Comparison of ENCODE assay signal across 8 cellular contexts in genomic region chr2:237500681-237501424, GRCh38. TPM values are rescaled to one million over a fixed set of nuclear protein-coding genes. Genes with fewer than 3 reads are reported as not detected.
DNase-seq lines count a peak whose midpoint lies in the region; FAIRE-seq and TF ChIP-seq lines count a peak whose summit lies in the region.

No MANE protein-coding gene starts in this region.

- H3K4ac ChIP-seq in trophoblast cell (ENCODE audit: low read depth, low read length), result peak overlapping the region; percentile 21

- H3K14ac ChIP-seq in trophoblast cell (ENCODE audit: low read length), result peak overlapping the region; percentile 36

- H3K9ac ChIP-seq in NT2/D1 (ENCODE audit: insufficient read length, low read depth) (no peak overlapping the region), trophoblast cell (ENCODE audit: low read length) (no peak overlapping the region)

- peak overlapping the region; percentile 37 for H3K18ac ChIP-seq in trophoblast cell (ENCODE audit: low read length)

- H2AK5ac ChIP-seq in trophoblast cell (ENCODE audit: low read length), result peak overlapping the region; percentile 38

- H2BK120ac ChIP-seq in trophoblast cell (ENCODE audit: insufficient read depth, low read length, poor library complexity), result peak overlapping the region; percentile 78

- H4K12ac ChIP-seq in trophoblast cell (ENCODE audit: low read depth, low read length), result no peak overlapping the region

- H2AFZ ChIP-seq in trophoblast cell (ENCODE audit: insufficient read depth, low read length, poor library complexity), result no peak overlapping the region

- no peaks in the 10 kb centered on the region for H3K79me2 ChIP-seq in trophoblast cell (ENCODE audit: control insufficient read depth, insufficient read depth, low read length, poor library complexity)

- H3K4me2 ChIP-seq in trophoblast cell (ENCODE audit: low read length), result no peak overlapping the region

- peak; percentile 79 for FAIRE-seq in G401.6 (lab: Jason Lieb, UNC)

- peak overlapping the region; percentile 64 for H4K8ac ChIP-seq in trophoblast cell (ENCODE audit: low read depth, low read length)

- H3K36me3 ChIP-seq in NT2/D1 (ENCODE audit: insufficient read depth, insufficient read length, low read length) (no peaks in the 10 kb centered on the region), trophoblast cell (ENCODE audit: control insufficient read depth in 1 of 2, insufficient read depth in 2 of 2, low read length in 2 of 2) (no peaks in the 10 kb centered on the region)

- peaks cover 4% of the 10 kb centered on the region for H3K79me1 ChIP-seq in trophoblast cell (ENCODE audit: low read length)

- no peaks in the 10 kb centered on the region for H3K9me3 ChIP-seq in NT2/D1 (ENCODE audit: insufficient read depth, low read length)
- H3K9me3 ChIP-seq in trophoblast cell (ENCODE audit: insufficient read depth, low read depth, low read length), result peaks cover 11% of the 10 kb centered on the region

- TF ChIP-seq POLR2A in erythroblast (IDR thresholded peaks at IDR 0.05; ENCODE audit: low read length), result no peak

- no peak overlapping the region for H3K4me3 ChIP-seq in NT2/D1 (ENCODE audit: insufficient read length, low read depth)
- H3K4me3 ChIP-seq in trophoblast cell (ENCODE audit: low read depth, low read length), result no peak overlapping the region

- peak; percentile 35 for DNase-seq in NT2/D1 (ENCODE audit: low read depth, low spot score)
- peak; percentile 46 for DNase-seq in epidermal melanocyte (ENCODE audit: insufficient read length, low spot score)
- peak; percentile 87 to 89 for DNase-seq in trophoblast cell
- no peak for DNase-seq in NCI-H2196 (lab: John Stamatoyannopoulos, UW; ENCODE audit: unreplicated experiment)
- no peak for DNase-seq in anterior cingulate cortex (lab: John Stamatoyannopoulos, UW)
- DNase-seq in erythroblast (lab: John Stamatoyannopoulos, UW), result no peak
- no peak for DNase-seq in NCI-H446 treated with DMSO at 0.1 percent for 48 hours (lab: John Stamatoyannopoulos, UW)

- H3K4me1 ChIP-seq in NT2/D1 (ENCODE audit: insufficient read depth, insufficient read length) (peaks cover 3% of the 10 kb centered on the region), trophoblast cell (ENCODE audit: control insufficient read depth in 1 of 2, insufficient read depth in 2 of 2, low read length in 2 of 2) (peaks cover 19% of the 10 kb centered on the region in 2 experiments)

- peak overlapping the region; percentile 61 for H2BK12ac ChIP-seq in trophoblast cell (ENCODE audit: low read length)

- no CpG with 5 or more reads among the region's 13 CpGs for WGBS in trophoblast cell (ENCODE audit: extremely low coverage, insufficient coverage, insufficient read length)

- H3K27ac ChIP-seq in trophoblast cell (ENCODE audit: low read depth, low read length), result no peak overlapping the region

- peaks cover 3% of the 10 kb centered on the region for H3K27me3 ChIP-seq in NT2/D1 (ENCODE audit: insufficient read depth, insufficient read length)
- H3K27me3 ChIP-seq in trophoblast cell (ENCODE audit: insufficient read depth, low read length), result no peaks in the 10 kb centered on the region

- H3K23ac ChIP-seq in trophoblast cell (ENCODE audit: low read length), result no peak overlapping the region

- H4K91ac ChIP-seq in trophoblast cell (ENCODE audit: low read depth, low read length), result peak overlapping the region; percentile 68

- H2BK5ac ChIP-seq in trophoblast cell (ENCODE audit: low read depth, low read length, poor library complexity), result peak overlapping the region; percentile 37

RNA-seq across cellular contexts. Expression of gene MLPH, which starts 13.8 kb away (rescaled TPM):
- polyA plus RNA-seq in trophoblast cell (2013), result 3.8 and 4.1 TPM in 2 replicates

Comparison
In these comparisons a context has a peak if more than half of its experiments do, and no peak if none do; other contexts are left out.
1. DNase-seq: peak in NT2/D1 (single experiment), epidermal melanocyte (single experiment) and trophoblast cell (2 of 2); none in NCI-H2196 (single experiment), anterior cingulate cortex (0 of 58), erythroblast (0 of 2) and NCI-H446 treated with DMSO at 0.1 percent for 48 hours (single experiment).